Comparison of ENCODE assay signal across 16 cellular contexts in the genomic region with DNA sequence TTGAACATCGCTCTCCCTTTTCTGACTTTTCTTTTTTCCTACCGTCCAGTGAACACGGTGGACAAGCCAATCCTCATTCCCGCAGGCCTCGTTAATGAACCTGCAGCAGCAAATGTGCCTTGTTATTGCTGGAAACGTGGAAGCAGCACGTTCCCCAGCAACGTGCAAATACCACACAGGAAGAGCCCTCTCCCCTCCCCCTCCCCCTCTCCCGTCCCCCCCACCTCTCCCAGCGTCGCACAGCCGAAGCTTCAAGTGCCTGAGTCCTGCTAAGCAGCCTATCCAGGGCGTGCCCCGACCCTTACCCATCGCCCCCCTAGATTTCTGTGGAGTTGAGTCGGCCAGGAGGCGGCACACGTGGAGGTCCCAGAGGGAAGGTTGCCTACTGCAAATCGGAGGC.
"Had no signal": no experiment of that assay in that cellular context is flagged by ENCODE, and none has a peak within 500 bp of the region (broad histone marks: within the 10 kb centered on the region; RNA-seq: fewer than 3 reads in every experiment).

No MANE protein-coding gene starts in this region.

- H3K9me3 Mint-ChIP-seq: memory B cell, type B pancreatic cell had no signal

- H3K4me1 Mint-ChIP-seq: memory B cell had no signal

- H3K27ac Mint-ChIP-seq: activated CD4-positive, alpha-beta memory T cell treated with anti-CD3 and anti-CD28 coated beads for 36 hours; activated CD8-positive, alpha-beta memory T cell treated with anti-CD3 and anti-CD28 coated beads, Interleukin-2, amount 10 ng/mL, durations not matched to agents 7 days and 5 days; activated T-cell treated with anti-CD3 and anti-CD28 coated beads, Interleukin-2, amount 50 U/mL, for 24 hours; memory B cell; naive thymus-derived CD8-positive, alpha-beta T cell; type B pancreatic cell had no signal

- H3K36me3 Mint-ChIP-seq: memory B cell, type B pancreatic cell had no signal

- DNase-seq: activated CD4-positive, alpha-beta memory T cell treated with anti-CD3 and anti-CD28 coated beads for 36 hours; activated CD4-positive, alpha-beta T cell treated with anti-CD3 and anti-CD28 coated beads for 1 hour; activated CD8-positive, alpha-beta memory T cell treated with anti-CD3 and anti-CD28 coated beads, Interleukin-2, amount 10 ng/mL, durations not matched to agents 7 days and 5 days; activated effector memory CD4-positive, alpha-beta T cell treated with Interleukin-2 at 50 U/mL for 16 hours; activated naive CD4-positive, alpha-beta T cell treated with anti-CD3 and anti-CD28 coated beads, Interleukin-2, amount 50 U/mL, for 16 hours; activated T-cell treated with anti-CD3 and anti-CD28 coated beads, Interleukin-2, amount 50 U/mL, for 24 hours; left ventricle myocardium superior; posterior cingulate gyrus; stimulated activated CD4-positive, alpha-beta T cell treated with anti-CD3 and anti-CD28 coated beads, Interleukin-4, amount 100 ng/mL, for 24 hours; stimulated activated naive CD4-positive, alpha-beta T cell treated with Interleukin-2 at 50 U/mL for 16 hours; T-helper 1 cell; T1000 had no signal

- ATAC-seq: activated CD8-positive, alpha-beta memory T cell treated with anti-CD3 and anti-CD28 coated beads, Interleukin-2, amount 10 ng/mL, durations not matched to agents 7 days and 5 days; gastroesophageal sphincter; left ventricle myocardium superior; naive thymus-derived CD8-positive, alpha-beta T cell had no signal

- H3K4me3 Mint-ChIP-seq: activated CD4-positive, alpha-beta memory T cell treated with anti-CD3 and anti-CD28 coated beads for 36 hours; activated CD8-positive, alpha-beta memory T cell treated with anti-CD3 and anti-CD28 coated beads, Interleukin-2, amount 10 ng/mL, durations not matched to agents 7 days and 5 days; activated T-cell treated with anti-CD3 and anti-CD28 coated beads, Interleukin-2, amount 50 U/mL, for 24 hours; memory B cell; type B pancreatic cell had no signal
